Comparison of ENCODE assay signal across 17 cellular contexts in genomic region chr7:27802977-27803376, GRCh38.
DNase-seq lines count a peak whose midpoint lies in the region; FAIRE-seq and TF ChIP-seq lines count a peak whose summit lies in the region.
"Had no signal": no experiment of that assay in that cellular context is flagged by ENCODE, and none has a peak within 500 bp of the region (broad histone marks: within the 10 kb centered on the region; RNA-seq: fewer than 3 reads in every experiment).

No MANE protein-coding gene starts in this region.

- DNase-seq in LHCN-M2 (ENCODE audit: low read depth), result peak; percentile 65
- peak; percentile 82 for DNase-seq in fibroblast of gingiva (ENCODE audit: low read depth)
- no peak for DNase-seq in osteoblast (ENCODE audit: insufficient read length, low spot score, missing footprints)
- no peak for DNase-seq in activated CD4-positive, alpha-beta T cell treated with anti-CD3 and anti-CD28 coated beads for 1 hour
- DNase-seq in A172 (ENCODE audit: low spot score), result no peak
- no peak for DNase-seq in frontal cortex (ENCODE audit: low spot score in 2 of 2)
- no peak for DNase-seq in prostate gland (ENCODE audit: low spot score)
- DNase-seq: activated CD4-positive, CD25-positive, alpha-beta regulatory T cell treated with anti-CD3 and anti-CD28 coated beads, Interleukin-2, amount 50 U/mL, for 72 hours; kidney glomerular epithelial cell; natural killer cell; NCI-H2029; NCI-H446 treated with DMSO at 0.1 percent for 48 hours; stimulated activated CD4-positive, alpha-beta T cell treated with anti-CD3 and anti-CD28 coated beads, Interleukin-1b, Interleukin-23, amount 100 ng/mL, for 48 hours; stimulated activated naive B cell treated with anti-CD40 and anti-IgM and Interleukin-4, amounts not matched to agents 10 μg/mL and 1 μg/mL and 100 μg/mL, for 72 hours had no signal

- TF ChIP-seq CTCF in osteoblast (IDR thresholded peaks at IDR 0.05; ENCODE audit: extremely low read depth, low read depth, low read length) (no peak), prostate gland (IDR thresholded peaks at IDR 0.05) (no peak)

- WGBS in prostate gland, result 92% methylated on average over 3 of the region's 3 CpGs

- FAIRE-seq in frontal cortex (lab: Jason Lieb, UNC), result no peak
- FAIRE-seq: endothelial cell of umbilical vein had no signal

- H3K36me3 ChIP-seq in ACC112 (ENCODE audit: insufficient read depth, low read length) (no peaks in the 10 kb centered on the region; the same call in 1 of the 2 replicates), osteoblast (ENCODE audit: insufficient read depth, low read length) (no peaks in the 10 kb centered on the region), prostate gland (no peaks in the 10 kb centered on the region)

- H3K79me2 ChIP-seq in ACC112 (ENCODE audit: control insufficient read depth, insufficient read depth, low read length, unreplicated experiment) (no peaks in the 10 kb centered on the region), osteoblast (ENCODE audit: insufficient read depth, low read length) (peaks cover 3% of the 10 kb centered on the region)

- peak overlapping the region; percentile 23; the same call in 1 of the 2 replicates for H3K27ac ChIP-seq in ACC112 (ENCODE audit: low read depth, low read length)
- peak overlapping the region; percentile 14 for H3K27ac ChIP-seq in osteoblast (ENCODE audit: low read depth, low read length)
- H3K27ac ChIP-seq in prostate gland, result no peak overlapping the region

- H3K9me3 ChIP-seq in osteoblast (ENCODE audit: low read depth, low read length), result no peaks in the 10 kb centered on the region
- H3K9me3 ChIP-seq in prostate gland, result no peaks in the 10 kb centered on the region
- H3K9me3 ChIP-seq: tibial nerve had no signal

- H2AFZ ChIP-seq in ACC112 (ENCODE audit: low read length, unreplicated experiment) (no peak overlapping the region), osteoblast (ENCODE audit: low read length) (no peak overlapping the region)

- no peak overlapping the region for H3K4me2 ChIP-seq in osteoblast (ENCODE audit: insufficient read depth, low read length)

- peaks cover 15% of the 10 kb centered on the region for H3K4me1 ChIP-seq in ACC112 (ENCODE audit: control insufficient read depth, insufficient read depth, low read length, unreplicated experiment)
- H3K4me1 ChIP-seq in osteoblast (ENCODE audit: insufficient read depth, low read length), result peaks cover 11% of the 10 kb centered on the region
- H3K4me1 ChIP-seq in prostate gland (replicated peaks), result no peaks in the 10 kb centered on the region

- no peak overlapping the region for H3K4me3 ChIP-seq in ACC112 (ENCODE audit: low read depth, low read length)
- no peak overlapping the region for H3K4me3 ChIP-seq in osteoblast (ENCODE audit: insufficient read depth, low read length)
- H3K4me3 ChIP-seq in prostate gland, result no peak overlapping the region
- H3K4me3 ChIP-seq: tibial nerve had no signal

- no peak for TF ChIP-seq POLR2A in prostate gland (IDR thresholded peaks at IDR 0.05)

- H3K27me3 ChIP-seq in ACC112 (ENCODE audit: insufficient read depth, low read length), result no peaks in the 10 kb centered on the region
- H3K27me3 ChIP-seq in osteoblast (ENCODE audit: insufficient read depth, low read length), result no peaks in the 10 kb centered on the region
- H3K27me3 ChIP-seq in prostate gland (replicated peaks; ENCODE audit: insufficient read depth), result no peaks in the 10 kb centered on the region
- H3K27me3 ChIP-seq: tibial nerve had no signal

- intact Hi-C loops in prostate gland (cut with DNase I), result no loop called here

- H4K20me1 ChIP-seq in osteoblast (ENCODE audit: insufficient read depth, low read length), result no peaks in the 10 kb centered on the region

Comparison
In these comparisons a context has a peak if more than half of its experiments do, and no peak if none do; other contexts are left out.
1. H3K27ac ChIP-seq: peak in ACC112 (single experiment) and osteoblast (single experiment); none in prostate gland (0 of 2).
2. DNase-seq: peak in LHCN-M2 (single experiment) and fibroblast of gingiva (single experiment); none in osteoblast (single experiment), activated CD4-positive, alpha-beta T cell treated with anti-CD3 and anti-CD28 coated beads for 1 hour (single experiment), A172 (single experiment), frontal cortex (0 of 2) and prostate gland (single experiment).